Comparison of ENCODE assay signal across 17 cellular contexts in the genomic region with DNA sequence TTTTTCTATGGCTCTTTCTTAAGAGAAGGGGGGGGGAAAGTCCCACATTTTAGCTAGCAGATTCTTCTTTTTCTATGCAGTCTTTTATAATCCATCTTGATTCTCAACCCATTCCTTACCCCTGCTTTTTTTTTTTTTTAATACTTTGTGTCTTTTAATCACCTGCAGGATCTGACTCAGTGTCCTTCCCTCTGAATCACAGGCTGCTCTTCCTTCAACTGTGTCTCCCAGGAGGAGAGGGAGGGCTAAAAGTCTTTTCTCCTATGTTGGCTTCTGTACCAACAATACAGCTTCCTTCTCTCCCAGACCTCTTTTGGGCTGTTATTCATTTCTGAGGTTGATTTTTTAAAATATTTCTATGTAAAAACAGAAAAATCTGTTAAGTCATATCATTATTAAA.
DNase-seq lines count a peak whose midpoint lies in the region; ATAC-seq and TF ChIP-seq lines count a peak whose summit lies in the region.
"Had no signal": no experiment of that assay in that cellular context is flagged by ENCODE, and none has a peak within 500 bp of the region (broad histone marks: within the 10 kb centered on the region; RNA-seq: fewer than 3 reads in every experiment).

No MANE protein-coding gene starts in this region.

- no peaks in the 10 kb centered on the region for H3K4me1 Mint-ChIP-seq in activated T-cell treated with anti-CD3 and anti-CD28 coated beads, Interleukin-2, amount 50 U/mL, for 72 hours (ENCODE audit: low read depth)

- peak; percentile 5 for DNase-seq in GM04504 (ENCODE audit: low read depth)
- DNase-seq in RWPE1 (ENCODE audit: low spot score) = peak; percentile 38
- DNase-seq in epithelial cell of proximal tubule (ENCODE audit: low read depth) = peak; percentile 2
- peak; percentile 26 for DNase-seq in renal cortical epithelial cell (ENCODE audit: low read depth)
- DNase-seq in activated T-cell treated with anti-CD3 and anti-CD28 coated beads, Interleukin-2, amount 50 U/mL, for 72 hours = no peak
- no peak for DNase-seq in stimulated activated naive CD8-positive, alpha-beta T cell treated with anti-CD3 and anti-CD28 coated beads, Interleukin-15, Interleukin-2, amounts not matched to agents 100 U/mL and 50 U/mL, for 24 hours
- DNase-seq: Caco-2; CD4-positive, alpha-beta T cell; GF-D8; NCI-H1694; NCI-H524 had no signal

- no peak overlapping the region for H3K4me3 ChIP-seq in epithelial cell of proximal tubule (ENCODE audit: low read depth, low read length)
- H3K4me3 ChIP-seq: GM12878, GM23338, K562, SJSA1 had no signal

- H3K9me3 Mint-ChIP-seq in activated T-cell treated with anti-CD3 and anti-CD28 coated beads, Interleukin-2, amount 50 U/mL, for 72 hours = peaks cover 0 to 1% of the 10 kb centered on the region in 2 donors
- H3K9me3 Mint-ChIP-seq: CD4-positive, alpha-beta T cell; GM23338 had no signal

- H3K4me3 Mint-ChIP-seq in activated T-cell treated with anti-CD3 and anti-CD28 coated beads, Interleukin-2, amount 50 U/mL, for 72 hours = no peak overlapping the region
- H3K4me3 Mint-ChIP-seq: CD4-positive, alpha-beta T cell; GM23338 had no signal

- no peaks in the 10 kb centered on the region for H3K27me3 Mint-ChIP-seq in activated T-cell treated with anti-CD3 and anti-CD28 coated beads, Interleukin-2, amount 50 U/mL, for 72 hours (ENCODE audit: low read depth)
- H3K27me3 Mint-ChIP-seq: CD4-positive, alpha-beta T cell had no signal

- POLR2A ChIA-PET in RWPE1 (lab: Yijun Ruan, JAX; ENCODE audit: low non-redundant PET) = no interaction called here

- no peak overlapping the region for H3K27ac Mint-ChIP-seq in activated T-cell treated with anti-CD3 and anti-CD28 coated beads, Interleukin-2, amount 50 U/mL, for 72 hours
- H3K27ac Mint-ChIP-seq: CD4-positive, alpha-beta T cell had no signal

- H3K27ac ChIP-seq in RWPE1 = no peak overlapping the region
- H3K27ac ChIP-seq: SJSA1 had no signal

- TF ChIP-seq CTCF in RWPE1 (conservative IDR thresholded peaks at IDR 0.05; ENCODE audit: low read depth) (no peak), epithelial cell of proximal tubule (conservative IDR thresholded peaks at IDR 0.05; ENCODE audit: low read depth, low read length) (no peak)

- ATAC-seq in activated T-cell treated with anti-CD3 and anti-CD28 coated beads, Interleukin-2, amount 50 U/mL, for 72 hours (replicated peaks in 1 of 2) = no peak
- no peak for ATAC-seq in stimulated activated naive CD8-positive, alpha-beta T cell treated with anti-CD3 and anti-CD28 coated beads, Interleukin-15, Interleukin-2, amounts not matched to agents 100 U/mL and 50 U/mL, for 24 hours
- ATAC-seq in GM21786 (IDR thresholded peaks at IDR 0.05; ENCODE audit: unreplicated experiment) = no peak
- ATAC-seq: GM12878, HCT116, K562 had no signal

- CTCF ChIA-PET in RWPE1 (lab: Yijun Ruan, JAX) = interaction anchor here (0.5 kb wide), 1 partner anchor 83 kb away, joined by 3 read pairs; no protein-coding TSS in a partner anchor

- H3K36me3 Mint-ChIP-seq in activated T-cell treated with anti-CD3 and anti-CD28 coated beads, Interleukin-2, amount 50 U/mL, for 72 hours (ENCODE audit: insufficient read depth in 2 of 2) = no peaks in the 10 kb centered on the region

Comparison
In these comparisons a context has a peak if more than half of its experiments do, and no peak if none do; other contexts are left out.
1. DNase-seq: peak in GM04504 (single experiment), RWPE1 (single experiment), epithelial cell of proximal tubule (single experiment) and renal cortical epithelial cell (single experiment); none in activated T-cell treated with anti-CD3 and anti-CD28 coated beads, Interleukin-2, amount 50 U/mL, for 72 hours (0 of 2) and stimulated activated naive CD8-positive, alpha-beta T cell treated with anti-CD3 and anti-CD28 coated beads, Interleukin-15, Interleukin-2, amounts not matched to agents 100 U/mL and 50 U/mL, for 24 hours (single experiment).